Comparison of ENCODE assay signal across 28 cellular contexts in genomic region chr1:163985700-163986099, GRCh38.
"Had no signal": no experiment of that assay in that cellular context is flagged by ENCODE, and none has a peak within 500 bp of the region (broad histone marks: within the 10 kb centered on the region; RNA-seq: fewer than 3 reads in every experiment).

No MANE protein-coding gene starts in this region.

- H3K27ac ChIP-seq: KMS-11 had no signal

- H3K27me3 ChIP-seq: MG63 had no signal

- H3K36me3 ChIP-seq: MG63 had no signal

- H3K4me3 ChIP-seq: MG63 had no signal

- H3K4me2 ChIP-seq: KMS-11 had no signal

- DNase-seq: Karpas-422, Kasumi-1, KG1, MG63, MM.1S, MV-4-11, NCI-H1048, NCI-H1092, NCI-H1092 treated with DMSO at 0.1 percent for 48 hours, NCI-H1105, NCI-H1105 treated with DMSO at 0.1 percent for 48 hours, NCI-H1417, NCI-H1417 treated with DMSO at 0.1 percent for 48 hours, NCI-H1436, NCI-H1436 treated with DMSO at 0.1 percent for 48 hours, NCI-H146, NCI-H187 treated with DMSO at 0.1 percent for 48 hours, NCI-H1930, NCI-H2029, NCI-H2029 treated with DMSO at 0.1 percent for 48 hours, NCI-H2081, NCI-H2081 treated with DMSO at 0.1 percent for 48 hours, NCI-H2107, NCI-H2227 treated with DMSO at 0.1 percent for 48 hours, NCI-H226, NCI-H345, NCI-H446 treated with DMSO at 0.1 percent for 48 hours had no signal

- H3K9me3 ChIP-seq: MG63 had no signal
